ENCODE assay signal across 19 cellular contexts in genomic region chr6:158194487-158195280, GRCh38.
"Had no signal": no experiment of that assay in that cellular context is flagged by ENCODE, and none has a peak within 500 bp of the region (broad histone marks: within the 10 kb centered on the region; RNA-seq: fewer than 3 reads in every experiment).

No MANE protein-coding gene starts in this region.

- H3K27me3 Mint-ChIP-seq: activated B cell treated with CpG ODN at 0.5 μM for 24 hours; activated CD8-positive, alpha-beta T cell treated with anti-CD3 and anti-CD28 coated beads for 36 hours; activated naive CD8-positive, alpha-beta T cell treated with anti-CD3 and anti-CD28 coated beads, Interleukin-2, amount 10 ng/mL, durations not matched to agents 7 days and 5 days; activated T-helper 17 cell treated with anti-CD3 and anti-CD28 coated beads, Interleukin-2, amount 50 U/mL, for 72 hours; effector memory CD8-positive, alpha-beta T cell; progenitor cell of endocrine pancreas had no signal

- H3K9me3 Mint-ChIP-seq: activated B cell treated with CpG ODN at 0.5 μM for 24 hours; activated CD8-positive, alpha-beta T cell treated with anti-CD3 and anti-CD28 coated beads for 36 hours; activated naive CD8-positive, alpha-beta T cell treated with anti-CD3 and anti-CD28 coated beads, Interleukin-2, amount 10 ng/mL, durations not matched to agents 7 days and 5 days; activated T-helper 17 cell treated with anti-CD3 and anti-CD28 coated beads, Interleukin-2, amount 50 U/mL, for 72 hours; effector memory CD8-positive, alpha-beta T cell had no signal

- DNase-seq: activated B cell treated with CpG ODN at 0.5 μM for 24 hours; activated CD4-positive, alpha-beta T cell treated with anti-CD3 and anti-CD28 coated beads for 48 hours; activated CD8-positive, alpha-beta T cell treated with anti-CD3 and anti-CD28 coated beads for 36 hours; activated naive CD4-positive, alpha-beta T cell treated with Interleukin-2 at 50 U/mL for 16 hours; activated naive CD8-positive, alpha-beta T cell treated with anti-CD3 and anti-CD28 coated beads, Interleukin-2, amount 10 ng/mL, durations not matched to agents 7 days and 5 days; activated T-cell treated with anti-CD3 and anti-CD28 coated beads, Interleukin-2, amount 50 U/mL, for 1 hour; amygdala; dermis blood vessel endothelial cell; effector memory CD8-positive, alpha-beta T cell; foreskin melanocyte; hypothalamus; left cardiac atrium; midbrain; stimulated activated CD4-positive, alpha-beta T cell treated with anti-CD3 and anti-CD28 coated beads, Interleukin-12 subunit alpha, Interleukin-12 subunit beta, amount 100 ng/mL, for 4 hours; stimulated activated CD4-positive, alpha-beta T cell treated with anti-CD3 and anti-CD28 coated beads, Interleukin-1b, Interleukin-23, amount 100 ng/mL, for 48 hours; stimulated activated CD8-positive, alpha-beta memory T cell treated with anti-CD3 and anti-CD28 coated beads, Interleukin-4, amount 100 ng/mL, for 48 hours; stimulated activated naive CD4-positive, alpha-beta T cell had no signal

- H3K4me3 Mint-ChIP-seq: activated B cell treated with CpG ODN at 0.5 μM for 24 hours; activated CD8-positive, alpha-beta T cell treated with anti-CD3 and anti-CD28 coated beads for 36 hours; activated naive CD8-positive, alpha-beta T cell treated with anti-CD3 and anti-CD28 coated beads, Interleukin-2, amount 10 ng/mL, durations not matched to agents 7 days and 5 days; activated T-helper 17 cell treated with anti-CD3 and anti-CD28 coated beads, Interleukin-2, amount 50 U/mL, for 72 hours; effector memory CD8-positive, alpha-beta T cell had no signal

- H3K27ac Mint-ChIP-seq: activated B cell treated with CpG ODN at 0.5 μM for 24 hours; activated CD8-positive, alpha-beta T cell treated with anti-CD3 and anti-CD28 coated beads for 36 hours; activated naive CD8-positive, alpha-beta T cell treated with anti-CD3 and anti-CD28 coated beads, Interleukin-2, amount 10 ng/mL, durations not matched to agents 7 days and 5 days; activated T-helper 17 cell treated with anti-CD3 and anti-CD28 coated beads, Interleukin-2, amount 50 U/mL, for 72 hours; effector memory CD8-positive, alpha-beta T cell had no signal

- H3K4me1 Mint-ChIP-seq: activated B cell treated with CpG ODN at 0.5 μM for 24 hours; activated naive CD8-positive, alpha-beta T cell treated with anti-CD3 and anti-CD28 coated beads, Interleukin-2, amount 10 ng/mL, durations not matched to agents 7 days and 5 days; activated T-helper 17 cell treated with anti-CD3 and anti-CD28 coated beads, Interleukin-2, amount 50 U/mL, for 72 hours had no signal
